ENCODE assay signal across 17 cellular contexts in genomic region chr10:96417432-96417831, GRCh38. TPM values are rescaled to one million over a fixed set of nuclear protein-coding genes. Genes with fewer than 3 reads are reported as not detected.
DNase-seq lines count a peak whose midpoint lies in the region; TF ChIP-seq lines count a peak whose summit lies in the region.
"Had no signal": no experiment of that assay in that cellular context is flagged by ENCODE, and none has a peak within 500 bp of the region (broad histone marks: within the 10 kb centered on the region; RNA-seq: fewer than 3 reads in every experiment).

No MANE protein-coding gene starts in this region.

- H3K4me1 Mint-ChIP-seq in MCF 10A (ENCODE audit: insufficient read depth, unreplicated experiment) = no peaks in the 10 kb centered on the region

- no peaks in the 10 kb centered on the region for H3K36me3 Mint-ChIP-seq in MCF 10A (ENCODE audit: insufficient read depth, unreplicated experiment)
- H3K36me3 Mint-ChIP-seq: activated CD4-positive, alpha-beta memory T cell treated with anti-CD3 and anti-CD28 coated beads for 36 hours had no signal

- no peaks in the 10 kb centered on the region for H3K36me3 ChIP-seq in breast epithelium
- H3K36me3 ChIP-seq: left lung had no signal

- H3K27ac ChIP-seq in breast epithelium (peak overlapping the region in 1 of 2 donors; percentile 51), temporal lobe (ENCODE audit: low read depth, low read length) (peak overlapping the region; percentile 84)
- H3K27ac ChIP-seq: GM23248, left lung had no signal

- peaks cover 0 to 7% of the 10 kb centered on the region in 2 donors for H3K4me1 ChIP-seq in breast epithelium

- H3K9me3 ChIP-seq in breast epithelium = no peaks in the 10 kb centered on the region
- H3K9me3 ChIP-seq: left lung had no signal

- H3K9me3 Mint-ChIP-seq in MCF 10A (ENCODE audit: unreplicated experiment) = no peaks in the 10 kb centered on the region
- H3K9me3 Mint-ChIP-seq: activated CD4-positive, alpha-beta memory T cell treated with anti-CD3 and anti-CD28 coated beads for 36 hours; activated naive CD4-positive, alpha-beta T cell treated with anti-CD3 and anti-CD28 coated beads for 36 hours had no signal

- POLR2A ChIA-PET in MCF 10A (lab: Yijun Ruan, JAX) (interaction anchor here (0.6 kb wide), 1 partner anchor 388 kb away, joined by 3 read pairs; no protein-coding TSS in a partner anchor), GM10248 (lab: Yijun Ruan, JAX) (no interaction called here)

- no peak overlapping the region for H3K4me3 ChIP-seq in breast epithelium
- H3K4me3 ChIP-seq: GM23248, left lung had no signal

- intact Hi-C loops in MCF 10A (cut with micrococcal nuclease) = no loop called here
- intact Hi-C loops in breast epithelium (cut with DNase I; ENCODE audit: low total_unique reads) = no loop called here

- DNase-seq in MCF 10A (ENCODE audit: unreplicated experiment) (peak; percentile 9), breast epithelium (ENCODE audit: low spot score in 2 of 2) (no peak), SK-MEL-5 (ENCODE audit: low read depth, low spot score) (peak; percentile 46), glomerular visceral epithelial cell (ENCODE audit: extremely low spot score) (peak; percentile 85), middle frontal gyrus (ENCODE audit: extremely low spot score, low spot score) (no peak), activated gamma-delta T cell treated with Interleukin-2 at 50 U/mL for 16 hours (no peak), GM10248 (ENCODE audit: extremely low spot score) (no peak)
- DNase-seq: activated CD4-positive, alpha-beta memory T cell treated with anti-CD3 and anti-CD28 coated beads for 36 hours; activated naive CD4-positive, alpha-beta T cell treated with anti-CD3 and anti-CD28 coated beads for 36 hours; GF-D8; GM23248; Karpas-422; left lung; NCI-H226 had no signal

- in situ Hi-C loops in SK-MEL-5 (cut with HindIII; ENCODE audit: low pct_unique_long_range_greater_than_20kb, low sequenced_read_pairs) = no loop called here

- TF ChIP-seq CTCF in MCF 10A (IDR thresholded peaks at IDR 0.05; ENCODE audit: unreplicated experiment) = no peak
- TF ChIP-seq CTCF in breast epithelium (IDR thresholded peaks at IDR 0.05) = no peak
- no peak for TF ChIP-seq CTCF in GM10248 (IDR thresholded peaks at IDR 0.05; ENCODE audit: control extremely low read depth, extremely low read depth, low read depth, missing control alignments)

- H3K27ac Mint-ChIP-seq in MCF 10A (ENCODE audit: low read depth, unreplicated experiment) = no peak overlapping the region
- H3K27ac Mint-ChIP-seq: activated CD4-positive, alpha-beta memory T cell treated with anti-CD3 and anti-CD28 coated beads for 36 hours; activated naive CD4-positive, alpha-beta T cell treated with anti-CD3 and anti-CD28 coated beads for 36 hours had no signal

- no TSS peak for BruUV-seq in MCF 10A (replicated peaks; lab: Mats Ljungman, UMichigan)

- H3K27me3 Mint-ChIP-seq in MCF 10A (ENCODE audit: insufficient read depth, unreplicated experiment) = no peaks in the 10 kb centered on the region

- peaks cover 0 to 20% of the 10 kb centered on the region in 2 donors for H3K27me3 ChIP-seq in breast epithelium

- no peak overlapping the region for H3K4me3 Mint-ChIP-seq in MCF 10A (ENCODE audit: unreplicated experiment)
- H3K4me3 Mint-ChIP-seq: activated CD4-positive, alpha-beta memory T cell treated with anti-CD3 and anti-CD28 coated beads for 36 hours; activated naive CD4-positive, alpha-beta T cell treated with anti-CD3 and anti-CD28 coated beads for 36 hours had no signal

- CTCF ChIA-PET in MCF 10A (lab: Yijun Ruan, JAX) (interaction anchor here (0.6 to 1.5 kb wide), 3 partner anchors 11 to 793 kb away, joined by 3 to 7 read pairs (median 3); no protein-coding TSS in a partner anchor), GM10248 (lab: Yijun Ruan, JAX) (interaction anchor here (1.0 to 4.1 kb wide), 6 partner anchors 10 to 94 kb away, joined by 3 to 23 read pairs (median 5); no protein-coding TSS in a partner anchor)

- TF ChIP-seq POLR2A in breast epithelium (IDR thresholded peaks at IDR 0.05) = no peak

RNA-seq across cellular contexts. Expression of gene OPALIN, which starts 58.6 kb away (rescaled TPM):
- total RNA-seq in MCF 10A (2022) (not detected in 2 replicates), breast epithelium (not detected), temporal lobe (not detected)
- total RNA-seq in SK-MEL-5 (2014; rRNA removed; shearing (Covaris generic)) = not detected in 2 replicates
- polyA plus RNA-seq in SK-MEL-5 (2015; cell fraction: cytosol; rRNA removed) = not detected in 2 replicates
- not detected in 2 replicates for polyA plus RNA-seq in SK-MEL-5 (2015; cell fraction: nucleus; rRNA removed)
- total RNA-seq: activated CD4-positive, alpha-beta memory T cell treated with anti-CD3 and anti-CD28 coated beads for 36 hours; activated naive CD4-positive, alpha-beta T cell treated with anti-CD3 and anti-CD28 coated beads for 36 hours; GM23248; left lung; posterior vena cava; subcutaneous adipose tissue had no signal
- polyA plus RNA-seq: GM23248 had no signal

Comparison
In these comparisons a context has a peak if more than half of its experiments do, and no peak if none do; other contexts are left out.
1. DNase-seq: peak in MCF 10A (single experiment), SK-MEL-5 (single experiment) and glomerular visceral epithelial cell (single experiment); none in breast epithelium (0 of 2), middle frontal gyrus (single experiment), activated gamma-delta T cell treated with Interleukin-2 at 50 U/mL for 16 hours (single experiment) and GM10248 (single experiment).